ENCODE assay signal across 8 cellular contexts in the genomic region with DNA sequence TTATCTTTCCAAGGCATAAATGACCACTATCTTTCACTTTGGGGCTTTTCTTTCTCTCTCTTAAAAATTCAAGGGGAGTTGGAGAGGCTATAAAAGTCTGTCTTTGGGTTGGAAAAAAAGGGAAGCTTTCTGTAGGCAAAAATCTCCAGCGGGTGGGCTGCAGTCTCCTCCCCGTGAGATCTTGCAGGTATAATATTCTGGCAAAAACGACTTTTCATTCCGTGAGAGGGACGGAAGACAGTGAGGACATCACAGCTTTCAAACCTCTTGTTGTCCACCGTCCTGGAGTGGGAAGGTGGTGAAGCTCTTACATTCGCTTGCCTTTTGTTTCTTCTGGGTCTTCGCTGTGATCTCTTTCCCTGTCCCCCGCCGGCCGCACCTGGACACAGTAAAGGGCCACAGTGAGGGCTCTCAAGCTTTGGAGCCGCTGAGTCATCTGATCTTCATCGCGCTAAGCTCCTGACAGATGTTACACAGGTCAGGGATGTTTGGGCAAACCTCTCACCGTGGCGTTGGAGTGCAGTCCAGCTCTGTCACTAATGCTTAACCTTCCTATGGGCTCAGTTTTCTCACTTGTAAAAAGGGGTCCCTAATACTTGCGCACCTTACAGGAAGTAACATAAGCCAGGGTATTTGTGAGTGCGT.
DNase-seq lines count a peak whose midpoint lies in the region; ATAC-seq, FAIRE-seq and TF ChIP-seq lines count a peak whose summit lies in the region.

No MANE protein-coding gene starts in this region.

- dilution Hi-C loops in endothelial cell of umbilical vein (cut with MboI; ENCODE audit: extremely low pct_ligation_motif_present, low sequenced_read_pairs) = no loop called here

- no peak for ATAC-seq in CD8-positive, alpha-beta T cell
- ATAC-seq in GM19395 (IDR thresholded peaks at IDR 0.05; ENCODE audit: unreplicated experiment) = no peak

- H2AFZ ChIP-seq in endothelial cell of umbilical vein (ENCODE audit: low read depth, low read length) = peak overlapping the region; percentile 77

- H3K36me3 ChIP-seq in CD8-positive, alpha-beta T cell (ENCODE audit: insufficient read depth, low read length) = no peaks in the 10 kb centered on the region
- H3K36me3 ChIP-seq in endothelial cell of umbilical vein (ENCODE audit: control insufficient read depth in 2 of 2, extremely low read depth in 1 of 2, insufficient read depth in 2 of 2, low read length in 2 of 2) = no peaks in the 10 kb centered on the region

- H3K27ac Mint-ChIP-seq in CD8-positive, alpha-beta T cell = peak overlapping the region; percentile 89
- no peak overlapping the region for H3K27ac Mint-ChIP-seq in neural crest cell (ENCODE audit: unreplicated experiment)

- H3K27me3 ChIP-seq in CD8-positive, alpha-beta T cell (ENCODE audit: insufficient read depth, low read length) = no peaks in the 10 kb centered on the region
- H3K27me3 ChIP-seq in endothelial cell of umbilical vein (ENCODE audit: control insufficient read depth in 2 of 2, insufficient read depth in 2 of 2, low read length in 2 of 2) = no peaks in the 10 kb centered on the region

- intact Hi-C loops in CD8-positive, alpha-beta T cell (cut with DNase I, micrococcal nuclease) = loop anchor here (1.0 to 10.0 kb wide), 5 partner anchors 155 to 394 kb away; a partner anchor contains a TSS
- intact Hi-C loops in endothelial cell of umbilical vein (cut with micrococcal nuclease) = loop anchor here (1.0 to 5.0 kb wide), 4 partner anchors 22 to 256 kb away; no protein-coding TSS in a partner anchor

- no peak for TF ChIP-seq POLR2A in endothelial cell of umbilical vein (IDR thresholded peaks at IDR 0.05; ENCODE audit: low read depth, low read length)

- H3K9me3 ChIP-seq in CD8-positive, alpha-beta T cell (ENCODE audit: low read length) = no peaks in the 10 kb centered on the region
- no peaks in the 10 kb centered on the region for H3K9me3 ChIP-seq in endothelial cell of umbilical vein (replicated peaks; ENCODE audit: control insufficient read depth, insufficient read depth, low read length)

- H3K4me1 ChIP-seq in CD8-positive, alpha-beta T cell (ENCODE audit: insufficient read depth, low read length) = peaks cover 8% of the 10 kb centered on the region
- peaks cover 8% of the 10 kb centered on the region for H3K4me1 ChIP-seq in endothelial cell of umbilical vein (ENCODE audit: control insufficient read depth, extremely low read depth, insufficient read depth, low read length)

- H3K36me3 Mint-ChIP-seq in CD8-positive, alpha-beta T cell = peaks cover 10% of the 10 kb centered on the region
- H3K36me3 Mint-ChIP-seq in neural crest cell (ENCODE audit: low read depth) = no peaks in the 10 kb centered on the region

- no peak for FAIRE-seq in endothelial cell of umbilical vein (lab: Jason Lieb, UNC)

- H3K9me3 Mint-ChIP-seq in CD8-positive, alpha-beta T cell = peaks cover 8% of the 10 kb centered on the region
- no peaks in the 10 kb centered on the region for H3K9me3 Mint-ChIP-seq in neural crest cell

- peak overlapping the region; percentile 83 for H3K4me3 ChIP-seq in CD8-positive, alpha-beta T cell (ENCODE audit: low read depth, low read length)
- H3K4me3 ChIP-seq in endothelial cell of umbilical vein (replicated peaks in 1 of 3; ENCODE audit: insufficient read depth in 1 of 3, low read depth in 1 of 3, low read length in 3 of 3) = peak overlapping the region in 2 of 3 experiments; percentile 28 to 40

- H3K4me3 Mint-ChIP-seq in CD8-positive, alpha-beta T cell = peak overlapping the region; percentile 84
- peak overlapping the region; percentile 56 for H3K4me3 Mint-ChIP-seq in neural crest cell

- H3K9me1 ChIP-seq in endothelial cell of umbilical vein (replicated peaks; ENCODE audit: control insufficient read depth, extremely low read depth, insufficient read depth, low read length) = no peaks in the 10 kb centered on the region

- CTCF ChIA-PET in CD8-positive, alpha-beta T cell (lab: Charles Lee) = interaction anchor here (0.7 to 1.5 kb wide), 3 partner anchors 66 to 451 kb away, joined by 3 to 5 read pairs (median 4); no protein-coding TSS in a partner anchor
- CTCF ChIA-PET in endothelial cell of umbilical vein (lab: Charles Lee) = interaction anchor here (0.9 to 1.6 kb wide), 4 partner anchors 32 to 391 kb away, joined by 3 to 5 read pairs (median 3); a partner anchor contains a TSS

- peak in 2 of 7 experiments; percentile 19 to 50 for DNase-seq in CD8-positive, alpha-beta T cell
- peak; percentile 53 for DNase-seq in NCI-H510A treated with DMSO at 0.1 percent for 48 hours (lab: John Stamatoyannopoulos, UW)
- DNase-seq in endothelial cell of umbilical vein (ENCODE audit: low read depth, low spot score) = no peak
- DNase-seq in neural crest cell (ENCODE audit: low read depth, low spot score) = no peak
- no peak for DNase-seq in pons (ENCODE audit: low spot score)
- no peak for DNase-seq in NCI-H2196 (lab: John Stamatoyannopoulos, UW; ENCODE audit: unreplicated experiment)
- no peak for DNase-seq in NCI-H1436 treated with DMSO at 0.1 percent for 48 hours (lab: John Stamatoyannopoulos, UW)

- TF ChIP-seq CTCF in CD8-positive, alpha-beta T cell (IDR thresholded peaks at IDR 0.05) = no peak
- TF ChIP-seq CTCF in endothelial cell of umbilical vein (IDR thresholded peaks at IDR 0.05; ENCODE audit: extremely low read depth in 1 of 2, insufficient read depth in 1 of 2, low read depth in 1 of 2, low read length in 2 of 2) (no peak), neural crest cell (conservative IDR thresholded peaks at IDR 0.05) (no peak)

- POLR2A ChIA-PET in CD8-positive, alpha-beta T cell (lab: Charles Lee) = interaction anchor here (1.0 to 1.9 kb wide), 3 partner anchors 155 to 375 kb away, joined by 3 to 10 read pairs (median 6); a partner anchor contains a TSS
- POLR2A ChIA-PET in endothelial cell of umbilical vein (lab: Charles Lee) = no interaction called here

- H3K4me2 ChIP-seq in endothelial cell of umbilical vein (ENCODE audit: insufficient read depth, low read length) = peak overlapping the region; percentile 33

- peaks cover 15% of the 10 kb centered on the region for H3K4me1 Mint-ChIP-seq in CD8-positive, alpha-beta T cell (ENCODE audit: low read depth)
- peaks cover 11% of the 10 kb centered on the region for H3K4me1 Mint-ChIP-seq in neural crest cell

- peak overlapping the region; percentile 62 for H3K27ac ChIP-seq in CD8-positive, alpha-beta T cell (ENCODE audit: low read depth, low read length)
- no peak overlapping the region for H3K27ac ChIP-seq in endothelial cell of umbilical vein (ENCODE audit: insufficient read depth, low read depth, low read length)

- H3K27me3 Mint-ChIP-seq in CD8-positive, alpha-beta T cell (ENCODE audit: low read depth) = no peaks in the 10 kb centered on the region
- peaks cover 19% of the 10 kb centered on the region for H3K27me3 Mint-ChIP-seq in neural crest cell (ENCODE audit: low read depth)

- no peaks in the 10 kb centered on the region for H3K79me2 ChIP-seq in endothelial cell of umbilical vein (ENCODE audit: control insufficient read depth, insufficient read depth, low read length)

- no peak overlapping the region for H3K9ac ChIP-seq in endothelial cell of umbilical vein (replicated peaks; ENCODE audit: extremely low read depth, insufficient read depth, low read length)

- no peaks in the 10 kb centered on the region for H4K20me1 ChIP-seq in endothelial cell of umbilical vein (replicated peaks; ENCODE audit: control insufficient read depth, extremely low read depth, insufficient read depth, low read length)

- no TSS peak for BruUV-seq in endothelial cell of umbilical vein (replicated peaks; lab: Mats Ljungman, UMichigan)

TF ChIP-seq in endothelial cell of umbilical vein, 7 proteins besides CTCF, POLR2A, EP300 and RAD21:
- no peak for TF ChIP-seq EZH2 (IDR thresholded peaks at IDR 0.05; ENCODE audit: borderline replicate concordance, low read depth, low read length, severe bottlenecking)
- no peak for TF ChIP-seq POLR2AphosphoS5 (IDR thresholded peaks at IDR 0.05; ENCODE audit: insufficient read depth, low read depth, low read length)
- TF ChIP-seq FOS (IDR thresholded peaks at IDR 0.05; ENCODE audit: borderline replicate concordance, insufficient read depth, low read length) = no peak
- TF ChIP-seq, protein P1, sequence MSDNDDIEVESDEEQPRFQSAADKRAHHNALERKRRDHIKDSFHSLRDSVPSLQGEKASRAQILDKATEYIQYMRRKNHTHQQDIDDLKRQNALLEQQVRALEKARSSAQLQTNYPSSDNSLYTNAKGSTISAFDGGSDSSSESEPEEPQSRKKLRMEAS (IDR thresholded peaks at IDR 0.05; ENCODE audit: insufficient read depth, insufficient read length) = no peak
- TF ChIP-seq GATA2 (IDR thresholded peaks at IDR 0.05; ENCODE audit: insufficient read depth, insufficient read length, low read depth, low read length) = no peak
- no peak for TF ChIP-seq MYC (IDR thresholded peaks at IDR 0.05; ENCODE audit: low read depth, low read length)
- no peak for TF ChIP-seq JUN (IDR thresholded peaks at IDR 0.05; ENCODE audit: borderline replicate concordance, insufficient read depth, insufficient read length, low read depth)
TF ChIP-seq in endothelial cell of umbilical vein: peak in this region for 0.
